In genomic region chr7:46152671-46153070, GRCh38 we compare ENCODE assay signal across 19 cellular contexts.
DNase-seq lines count a peak whose midpoint lies in the region; ATAC-seq, FAIRE-seq and TF ChIP-seq lines count a peak whose summit lies in the region.
"Had no signal": no experiment of that assay in that cellular context is flagged by ENCODE, and none has a peak within 500 bp of the region (broad histone marks: within the 10 kb centered on the region; RNA-seq: fewer than 3 reads in every experiment).

No MANE protein-coding gene starts in this region.

- no peaks in the 10 kb centered on the region for H3K36me3 Mint-ChIP-seq in neural progenitor cell

- CTCF ChIA-PET in GM12878 (lab: Yijun Ruan, JAX), result interaction anchor here (0.6 to 5.5 kb wide), 13 partner anchors 13 to 230 kb away, joined by 3 to 32 read pairs (median 3); partner anchors contain the start of gene IGFBP3

- H3K27ac ChIP-seq in MM.1S (ENCODE audit: low read length) (peak overlapping the region; percentile 90; the same call in 1 of the 2 replicates), GM12878 (ENCODE audit: control insufficient read depth, insufficient read depth) (no peak overlapping the region; the same call in 1 of the 2 replicates), neural progenitor cell (no peak overlapping the region)
- H3K27ac ChIP-seq: left lung, pancreas, thyroid gland had no signal

- TF ChIP-seq CTCF in GM06990 (IDR thresholded peaks at IDR 0.05; ENCODE audit: insufficient read depth, low read length, poor library complexity, severe bottlenecking) (peak; percentile 18), MM.1S (IDR thresholded peaks at IDR 0.05; ENCODE audit: low read length) (peak; percentile 64), GM12878 (IDR thresholded peaks at IDR 0.05 in 2 of 3, conservative IDR thresholded peaks at IDR 0.05 in 1 of 3; ENCODE audit: control insufficient read depth in 2 of 3, extremely low read depth in 1 of 3, insufficient read depth in 1 of 3, low read depth in 3 of 3, low read length in 3 of 3) (no peak), neural progenitor cell (IDR thresholded peaks at IDR 0.05) (peak; percentile 12)

- H3K36me3 ChIP-seq in GM06990 (ENCODE audit: control insufficient read depth, insufficient read depth, low read length) (no peaks in the 10 kb centered on the region), MM.1S (replicated peaks; ENCODE audit: insufficient read depth, low read length) (no peaks in the 10 kb centered on the region), GM12878 (ENCODE audit: control insufficient read depth in 2 of 2, insufficient read depth in 2 of 2, low read length in 1 of 2) (no peaks in the 10 kb centered on the region), neural progenitor cell (peaks cover 2% of the 10 kb centered on the region)
- H3K36me3 ChIP-seq: left lung, pancreas, thyroid gland had no signal

- H3K9me3 ChIP-seq in MM.1S (replicated peaks; ENCODE audit: insufficient read depth, low read length), result no peaks in the 10 kb centered on the region
- H3K9me3 ChIP-seq in GM12878 (replicated peaks; ENCODE audit: control insufficient read depth, insufficient read depth, low read length), result no peaks in the 10 kb centered on the region
- H3K9me3 ChIP-seq in neural progenitor cell (ENCODE audit: low read depth), result no peaks in the 10 kb centered on the region
- H3K9me3 ChIP-seq: left lung, pancreas, thyroid gland had no signal

- H3K4me1 ChIP-seq in MM.1S (ENCODE audit: low read length) (peaks cover 31% of the 10 kb centered on the region), GM12878 (ENCODE audit: control insufficient read depth, insufficient read depth, low read length) (peaks cover 8% of the 10 kb centered on the region), neural progenitor cell (peaks cover 3% of the 10 kb centered on the region)
- H3K4me1 ChIP-seq: left lung, pancreas, thyroid gland had no signal

- H3K9me3 Mint-ChIP-seq in neural progenitor cell, result no peaks in the 10 kb centered on the region

- peak overlapping the region; percentile 74 for H3K4me2 ChIP-seq in MM.1S (ENCODE audit: low read depth, low read length)
- H3K4me2 ChIP-seq in GM12878 (ENCODE audit: control insufficient read depth, insufficient read depth), result no peak overlapping the region
- H3K4me2 ChIP-seq in neural progenitor cell, result no peak overlapping the region
- H3K4me2 ChIP-seq: smooth muscle cell had no signal

- no peaks in the 10 kb centered on the region for H3K9me2 ChIP-seq in MM.1S (replicated peaks; ENCODE audit: insufficient read depth, low read length)

- peaks cover 23% of the 10 kb centered on the region for H3F3A ChIP-seq in MM.1S (ENCODE audit: insufficient read depth, low read length)
- no peaks in the 10 kb centered on the region for H3F3A ChIP-seq in neural progenitor cell (ENCODE audit: low read depth)

- DNase-seq in GM06990 (ENCODE audit: extremely low read depth, insufficient read length) (no peak), MM.1S (peak; percentile 70), GM12878 (ENCODE audit: low read depth, low spot score) (no peak), neural progenitor cell (ENCODE audit: low spot score) (no peak), KG1 (lab: John Stamatoyannopoulos, UW) (no peak), NCI-H1105 (lab: John Stamatoyannopoulos, UW) (no peak), NCI-H2171 (lab: John Stamatoyannopoulos, UW) (no peak)
- DNase-seq: activated CD4-positive, alpha-beta T cell treated with anti-CD3 and anti-CD28 coated beads for 36 hours; activated gamma-delta T cell treated with Interleukin-2 at 50 U/mL for 16 hours; C1 segment of cervical spinal cord; cerebellar nuclear complex; left lung; MV-4-11; pancreas; SHP77 treated with DMSO at 0.1 percent for 48 hours; thyroid gland had no signal

- no peaks in the 10 kb centered on the region for H3K27me3 Mint-ChIP-seq in neural progenitor cell (ENCODE audit: insufficient read depth, low read depth)
- H3K27me3 Mint-ChIP-seq: activated CD4-positive, alpha-beta T cell treated with anti-CD3 and anti-CD28 coated beads for 36 hours had no signal

- WGBS in GM12878 (ENCODE audit: insufficient coverage, insufficient replicate concordance, low lambda C conversion rate, missing lambda C conversion rate), result 0% methylated on average over 1 of the region's 1 CpG

- H3K79me2 ChIP-seq in MM.1S (ENCODE audit: low read length) (no peaks in the 10 kb centered on the region), GM12878 (ENCODE audit: control insufficient read depth, insufficient read depth, low read length) (no peaks in the 10 kb centered on the region), neural progenitor cell (ENCODE audit: low read depth) (no peaks in the 10 kb centered on the region)

- peak; percentile 29; the same call in 1 of the 2 replicates for TF ChIP-seq RAD21 in GM12878 (IDR thresholded peaks at IDR 0.05; ENCODE audit: insufficient read depth, low read depth, low read length)

- H3K9ac ChIP-seq in MM.1S (ENCODE audit: low read length), result peak overlapping the region; percentile 57; the same call in 1 of the 2 replicates
- H3K9ac ChIP-seq in GM12878 (ENCODE audit: control insufficient read depth, insufficient read depth, low read length), result no peak overlapping the region
- H3K9ac ChIP-seq in neural progenitor cell, result no peak overlapping the region

- no peak overlapping the region for H3K27ac Mint-ChIP-seq in neural progenitor cell
- H3K27ac Mint-ChIP-seq: activated CD4-positive, alpha-beta T cell treated with anti-CD3 and anti-CD28 coated beads for 36 hours had no signal

- POLR2A ChIA-PET in GM12878 (lab: Charles Lee), result interaction anchor here (0.5 to 0.7 kb wide), 3 partner anchors 16 to 1515 kb away, joined by 3 to 4 read pairs (median 3); no protein-coding TSS in a partner anchor

- peak overlapping the region; percentile 29; the same call in 1 of the 2 replicates for H2AFZ ChIP-seq in MM.1S (ENCODE audit: low read length)
- H2AFZ ChIP-seq in GM12878 (ENCODE audit: control insufficient read depth, low read depth, low read length), result no peak overlapping the region
- no peak overlapping the region for H2AFZ ChIP-seq in neural progenitor cell (replicated peaks)

- no peaks in the 10 kb centered on the region for H3K27me3 ChIP-seq in GM06990 (replicated peaks; ENCODE audit: control insufficient read depth, insufficient read depth, low read length)
- H3K27me3 ChIP-seq in MM.1S (replicated peaks; ENCODE audit: insufficient read depth, low read length), result no peaks in the 10 kb centered on the region
- no peaks in the 10 kb centered on the region for H3K27me3 ChIP-seq in GM12878 (replicated peaks in 1 of 2; ENCODE audit: control insufficient read depth in 2 of 2, insufficient read depth in 2 of 2, low read length in 1 of 2)
- H3K27me3 ChIP-seq in neural progenitor cell, result no peaks in the 10 kb centered on the region
- H3K27me3 ChIP-seq: left lung, pancreas, thyroid gland had no signal

- H3K4me3 ChIP-seq in GM06990 (replicated peaks; ENCODE audit: low read depth, low read length), result no peak overlapping the region
- peak overlapping the region; percentile 19; the same call in 1 of the 2 replicates for H3K4me3 ChIP-seq in MM.1S (ENCODE audit: low read length)
- no peak overlapping the region for H3K4me3 ChIP-seq in GM12878
- no peak overlapping the region for H3K4me3 ChIP-seq in neural progenitor cell
- H3K4me3 ChIP-seq: left lung, pancreas, smooth muscle cell, thyroid gland had no signal

- no peak for FAIRE-seq in GM12878 (lab: Jason Lieb, UNC)
- FAIRE-seq: endometrium, H54, pancreas had no signal

- no peak for TF ChIP-seq POLR2A in GM12878 (IDR thresholded peaks at IDR 0.05; ENCODE audit: low read depth, low read length)

- peak; percentile 5; the same call in 2 of the 3 replicates for ATAC-seq in GM12878
- ATAC-seq: activated CD4-positive, alpha-beta T cell treated with anti-CD3 and anti-CD28 coated beads for 36 hours; left lung; pancreas had no signal

- H4K20me1 ChIP-seq in MM.1S (ENCODE audit: insufficient read depth, low read length) (no peaks in the 10 kb centered on the region), GM12878 (ENCODE audit: control insufficient read depth, insufficient read depth) (no peaks in the 10 kb centered on the region), neural progenitor cell (ENCODE audit: low read depth) (no peaks in the 10 kb centered on the region)

- H3K4me1 Mint-ChIP-seq in neural progenitor cell, result no peaks in the 10 kb centered on the region
- H3K4me1 Mint-ChIP-seq: activated CD4-positive, alpha-beta T cell treated with anti-CD3 and anti-CD28 coated beads for 36 hours had no signal

- H3K4me3 Mint-ChIP-seq in neural progenitor cell, result no peak overlapping the region
- H3K4me3 Mint-ChIP-seq: activated CD4-positive, alpha-beta T cell treated with anti-CD3 and anti-CD28 coated beads for 36 hours had no signal

- no peak for TF ChIP-seq EP300 in GM12878 (IDR thresholded peaks at IDR 0.05; ENCODE audit: borderline replicate concordance in 1 of 2, control insufficient read depth in 1 of 2, low read depth in 2 of 2, low read length in 2 of 2)

- BruUV-seq in GM12878 (replicated peaks; lab: Mats Ljungman, UMichigan), result no TSS peak

- intact Hi-C loops in GM12878 (cut with micrococcal nuclease; ENCODE audit: unreplicated experiment), result loop anchor here (1.0 to 5.0 kb wide), 5 partner anchors 80 to 229 kb away; no protein-coding TSS in a partner anchor

- SMC1A ChIA-PET in GM12878 (lab: Charles Lee; ENCODE audit: uncharacterized antibody, unreplicated experiment), result interaction anchor here (1.2 to 5.2 kb wide), 10 partner anchors 14 to 230 kb away, joined by 3 to 28 read pairs (median 4); no protein-coding TSS in a partner anchor

- RAD21 ChIA-PET in GM12878 (lab: Charles Lee; ENCODE audit: unreplicated experiment), result interaction anchor here (0.7 to 4.7 kb wide), 12 partner anchors 13 to 230 kb away, joined by 3 to 34 read pairs (median 6); no protein-coding TSS in a partner anchor

- in situ Hi-C loops in GM12878 (cut with MboI), result no loop called here

TF ChIP-seq in GM12878, 131 proteins besides CTCF, POLR2A, EP300 and RAD21:
- TF ChIP-seq ZNF384 (IDR thresholded peaks at IDR 0.05; ENCODE audit: borderline replicate concordance, low read depth, low read length), result peak; percentile 59; the same call in 1 of the 2 replicates
- TF ChIP-seq POU2F2 (IDR thresholded peaks at IDR 0.05; ENCODE audit: borderline replicate concordance, low read depth, low read length), result no peak

Comparison
In these comparisons a context has a peak if more than half of its experiments do, and no peak if none do; other contexts are left out.
1. CTCF ChIP-seq: peak in GM06990 (single experiment), MM.1S (single experiment) and neural progenitor cell (single experiment); none in GM12878 (0 of 3).